10 cellular contexts compared by ENCODE assay signal in the genomic region with DNA sequence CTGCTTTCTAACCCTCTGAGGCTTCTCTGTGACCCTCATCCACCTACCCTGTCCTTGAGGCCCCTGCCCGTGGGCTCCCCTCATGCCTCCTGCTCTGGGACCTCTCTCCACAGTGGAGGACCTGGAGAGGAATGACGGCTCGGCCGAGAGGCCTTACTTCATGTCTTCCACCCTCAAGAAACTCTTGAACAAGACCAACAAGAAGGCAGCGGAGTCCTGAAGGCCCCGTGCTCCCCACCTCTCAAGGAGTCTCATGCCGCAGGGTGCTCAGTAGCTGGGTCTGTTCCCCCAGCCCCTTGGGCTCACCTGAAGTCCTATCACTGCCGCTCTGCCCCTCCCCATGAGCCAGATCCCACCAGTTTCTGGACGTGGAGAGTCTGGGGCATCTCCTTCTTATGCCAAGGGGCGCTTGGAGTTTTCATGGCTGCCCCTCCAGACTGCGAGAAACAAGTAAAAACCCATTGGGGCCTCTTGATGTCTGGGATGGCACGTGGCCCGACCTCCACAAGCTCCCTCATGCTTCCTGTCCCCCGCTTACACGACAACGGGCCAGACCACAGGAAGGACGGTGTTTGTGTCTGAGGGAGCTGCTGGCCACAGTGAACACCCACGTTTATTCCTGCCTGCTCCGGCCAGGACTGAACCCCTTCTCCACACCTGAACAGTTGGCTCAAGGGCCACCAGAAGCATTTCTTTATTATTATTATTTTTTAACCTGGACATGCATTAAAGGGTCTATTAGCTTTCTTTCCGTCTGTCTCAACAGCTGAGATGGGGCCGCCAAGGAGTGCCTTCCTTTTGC. TPM values are rescaled to one million over a fixed set of nuclear protein-coding genes. Genes with fewer than 3 reads are reported as not detected.
DNase-seq lines count a peak whose midpoint lies in the region; ATAC-seq and TF ChIP-seq lines count a peak whose summit lies in the region.
"Had no signal": no experiment of that assay in that cellular context is flagged by ENCODE, and none has a peak within 500 bp of the region (broad histone marks: within the 10 kb centered on the region; RNA-seq: fewer than 3 reads in every experiment).

No MANE protein-coding gene starts in this region.

- no peaks in the 10 kb centered on the region for H3K9me3 ChIP-seq in CD8-positive, alpha-beta T cell (ENCODE audit: low read length)
- no peaks in the 10 kb centered on the region for H3K9me3 ChIP-seq in Peyer's patch
- H3K9me3 ChIP-seq in prostate gland = no peaks in the 10 kb centered on the region
- no peaks in the 10 kb centered on the region for H3K9me3 ChIP-seq in BE2C
- no peaks in the 10 kb centered on the region for H3K9me3 ChIP-seq in PC-3 (ENCODE audit: low read length)

- peak overlapping the region; percentile 92 for H3K27ac Mint-ChIP-seq in CD8-positive, alpha-beta T cell
- H3K27ac Mint-ChIP-seq in effector memory CD8-positive, alpha-beta T cell = peak overlapping the region; percentile 73 to 79

- CTCF ChIA-PET in CD8-positive, alpha-beta T cell (lab: Charles Lee) = interaction anchor here (1.0 to 17.8 kb wide), 26 partner anchors 9 to 164 kb away, joined by 3 to 611 read pairs (median 6); partner anchors contain the start of genes QTRT1 and SLC44A2
- CTCF ChIA-PET in PC-3 (lab: Charles Lee) = interaction anchor here (2.6 kb wide), 1 partner anchor 62 kb away, joined by 90 read pairs; no protein-coding TSS in a partner anchor

- no peak overlapping the region for H3K4me3 ChIP-seq in CD8-positive, alpha-beta T cell (ENCODE audit: low read depth, low read length)
- no peak overlapping the region for H3K4me3 ChIP-seq in Peyer's patch
- no peak overlapping the region for H3K4me3 ChIP-seq in prostate gland
- H3K4me3 ChIP-seq in BE2C (ENCODE audit: low read depth, low read length) = no peak overlapping the region
- H3K4me3 ChIP-seq in PC-3 (ENCODE audit: low read length) = no peak overlapping the region

- intact Hi-C loops in CD8-positive, alpha-beta T cell (cut with DNase I, micrococcal nuclease) = loop anchor here in 1 of 2 experiments (5.0 kb wide), 1 partner anchor 41 kb away; no protein-coding TSS in a partner anchor
- intact Hi-C loops in prostate gland (cut with DNase I) (no loop called here), PC-3 (cut with micrococcal nuclease) (loop anchor here (10.0 kb wide), 1 partner anchor 169 kb away; no protein-coding TSS in a partner anchor), left colon (cut with DNase I, micrococcal nuclease) (loop anchor here (5.0 kb wide), 2 partner anchors 56 to 61 kb away; partner anchors contain the start of gene AP1M2 (in 1 of the 2))

- peaks cover 19% of the 10 kb centered on the region for H3K36me3 ChIP-seq in CD8-positive, alpha-beta T cell (ENCODE audit: insufficient read depth, low read length)
- H3K36me3 ChIP-seq in Peyer's patch = peaks cover 0 to 42% (median 0%) of the 10 kb centered on the region in 3 donors
- no peaks in the 10 kb centered on the region for H3K36me3 ChIP-seq in prostate gland
- no peaks in the 10 kb centered on the region for H3K36me3 ChIP-seq in BE2C
- peaks cover 9% of the 10 kb centered on the region; the same call in 1 of the 2 replicates for H3K36me3 ChIP-seq in PC-3 (ENCODE audit: low read depth, low read length)

- ATAC-seq in CD8-positive, alpha-beta T cell = peak; percentile 30
- ATAC-seq in effector memory CD8-positive, alpha-beta T cell (replicated peaks) = no peak
- no peak for ATAC-seq in PC-3
- ATAC-seq in left colon = no peak

- peak in 3 of 7 experiments; percentile 13 to 38 (median 31) for DNase-seq in CD8-positive, alpha-beta T cell
- DNase-seq in Peyer's patch (peak in 1 of 3 donors; percentile 53), prostate gland (ENCODE audit: low spot score) (no peak), BE2C (no peak), DMS79 treated with DMSO at 0.1 percent for 48 hours (lab: John Stamatoyannopoulos, UW) (no peak), PC-3 (no peak), left colon (no peak)
- DNase-seq in effector memory CD8-positive, alpha-beta T cell = no peak
- DNase-seq: activated CD8-positive, alpha-beta memory T cell treated with anti-CD3 and anti-CD28 coated beads, Interleukin-2, amount 50 U/mL, for 4 hours; NCI-H146 had no signal

- peaks cover 51% of the 10 kb centered on the region for H3K36me3 Mint-ChIP-seq in CD8-positive, alpha-beta T cell
- peaks cover 53% of the 10 kb centered on the region for H3K36me3 Mint-ChIP-seq in effector memory CD8-positive, alpha-beta T cell (ENCODE audit: insufficient read depth)

- H3K4me3 Mint-ChIP-seq in CD8-positive, alpha-beta T cell = peak overlapping the region; percentile 64
- H3K4me3 Mint-ChIP-seq in effector memory CD8-positive, alpha-beta T cell = peak overlapping the region in 1 of 2 donors; percentile 46

- no TSS peak for BruUV-seq in PC-3 (replicated peaks; lab: Mats Ljungman, UMichigan)

- TF ChIP-seq CTCF in CD8-positive, alpha-beta T cell (IDR thresholded peaks at IDR 0.05) = no peak
- TF ChIP-seq CTCF in Peyer's patch (IDR thresholded peaks at IDR 0.05) (no peak), prostate gland (IDR thresholded peaks at IDR 0.05) (no peak), BE2C (IDR thresholded peaks at IDR 0.05; ENCODE audit: low read depth, low read length) (no peak), PC-3 (conservative IDR thresholded peaks at IDR 0.05; ENCODE audit: low read depth, low read length) (no peak)

- no peaks in the 10 kb centered on the region for H4K20me1 ChIP-seq in PC-3 (ENCODE audit: low read length)

- no peaks in the 10 kb centered on the region for H3K79me2 ChIP-seq in PC-3 (ENCODE audit: low read length)

- TF ChIP-seq POLR2A in Peyer's patch (IDR thresholded peaks at IDR 0.05) = no peak
- no peak for TF ChIP-seq POLR2A in prostate gland (IDR thresholded peaks at IDR 0.05)

- WGBS in prostate gland = 38% methylated on average over 21 of the region's 21 CpGs

- H2AFZ ChIP-seq in PC-3 (ENCODE audit: low read length) = no peak overlapping the region

- no peaks in the 10 kb centered on the region for H3K27me3 ChIP-seq in CD8-positive, alpha-beta T cell (ENCODE audit: insufficient read depth, low read length)
- H3K27me3 ChIP-seq in Peyer's patch (no peaks in the 10 kb centered on the region), prostate gland (replicated peaks; ENCODE audit: insufficient read depth) (no peaks in the 10 kb centered on the region), BE2C (no peaks in the 10 kb centered on the region), PC-3 (ENCODE audit: low read length) (no peaks in the 10 kb centered on the region)

- POLR2A ChIA-PET in CD8-positive, alpha-beta T cell (lab: Charles Lee) = interaction anchor here (0.6 to 5.3 kb wide), 10 partner anchors 8 to 138 kb away, joined by 3 to 63 read pairs (median 4); partner anchors contain the start of gene QTRT1
- POLR2A ChIA-PET in PC-3 (lab: Charles Lee; ENCODE audit: unreplicated experiment) = no interaction called here

- H3K4me2 ChIP-seq in PC-3 (ENCODE audit: low read length) = no peak overlapping the region

- H3K27ac ChIP-seq in CD8-positive, alpha-beta T cell (ENCODE audit: low read depth, low read length) = no peak overlapping the region
- peak overlapping the region in 3 of 4 donors; percentile 11 to 31 (median 17) for H3K27ac ChIP-seq in Peyer's patch
- peak overlapping the region; percentile 63 to 65 for H3K27ac ChIP-seq in prostate gland
- no peak overlapping the region for H3K27ac ChIP-seq in PC-3 (ENCODE audit: low read length)

- peaks cover 45% of the 10 kb centered on the region for H3K4me1 Mint-ChIP-seq in CD8-positive, alpha-beta T cell (ENCODE audit: low read depth)
- H3K4me1 Mint-ChIP-seq in effector memory CD8-positive, alpha-beta T cell (ENCODE audit: low read depth in 2 of 2) = peaks cover 8 to 11% of the 10 kb centered on the region in 2 donors

- H3K4me1 ChIP-seq in CD8-positive, alpha-beta T cell (ENCODE audit: insufficient read depth, low read length) = peaks cover 39% of the 10 kb centered on the region
- H3K4me1 ChIP-seq in Peyer's patch (peaks cover 0 to 33% (median 7%) of the 10 kb centered on the region in 4 donors), prostate gland (replicated peaks) (peaks cover 5% of the 10 kb centered on the region), BE2C (peaks cover 4% of the 10 kb centered on the region; the same call in 1 of the 2 replicates), PC-3 (ENCODE audit: insufficient read depth, low read length) (no peaks in the 10 kb centered on the region)

- H3K9ac ChIP-seq in PC-3 (ENCODE audit: low read length) = no peak overlapping the region

- H3K9me3 Mint-ChIP-seq in CD8-positive, alpha-beta T cell = no peaks in the 10 kb centered on the region
- H3K9me3 Mint-ChIP-seq in effector memory CD8-positive, alpha-beta T cell = no peaks in the 10 kb centered on the region

- no peaks in the 10 kb centered on the region for H3K27me3 Mint-ChIP-seq in CD8-positive, alpha-beta T cell (ENCODE audit: low read depth)
- H3K27me3 Mint-ChIP-seq in effector memory CD8-positive, alpha-beta T cell = no peaks in the 10 kb centered on the region

- H3F3A ChIP-seq in PC-3 (ENCODE audit: low read length, unreplicated experiment) = no peaks in the 10 kb centered on the region

- H3K9me2 ChIP-seq in PC-3 (replicated peaks; ENCODE audit: low read length) = no peaks in the 10 kb centered on the region

RNA-seq across cellular contexts. Expression of gene ILF3, which starts 10.8 kb away (rescaled TPM):
- total RNA-seq in CD8-positive, alpha-beta T cell = 100 to 1,000 TPM; 604 to 613 TPM
- 100 to 1,000 TPM in 3 of 4 donors, 10 to 100 TPM in 1; 73.4 to 227 (median 139) TPM for total RNA-seq in Peyer's patch
- 100 to 1,000 TPM; 112 to 192 TPM for total RNA-seq in prostate gland
- 341 TPM for polyA plus RNA-seq in BE2C (2012; ENCODE audit: insufficient read depth, insufficient read length, low read depth)
- total RNA-seq in PC-3 (2014; rRNA removed) = 322 and 441 TPM in 2 replicates
- total RNA-seq in left colon = 100 to 1,000 TPM; 129 to 181 TPM

RNA-seq across cellular contexts. Expression of gene SLC44A2, which starts 18.0 kb away (rescaled TPM):
- total RNA-seq in CD8-positive, alpha-beta T cell = 100 to 1,000 TPM; 175 to 181 TPM
- total RNA-seq in Peyer's patch = 10 to 100 TPM; 24.2 to 81.7 (median 57.6) TPM
- total RNA-seq in prostate gland = 100 to 1,000 TPM in 1 of 2 donors, 10 to 100 TPM in 1; 91.1 to 402 TPM
- 5.8 TPM for polyA plus RNA-seq in BE2C (2012; ENCODE audit: insufficient read depth, insufficient read length, low read depth)
- 63.9 and 87.3 TPM in 2 replicates for total RNA-seq in PC-3 (2014; rRNA removed)
- 100 to 1,000 TPM; 124 to 153 TPM for total RNA-seq in left colon

RNA-seq across cellular contexts. Expression of gene AP1M2, which starts 56.3 kb away (rescaled TPM):
- not detected for total RNA-seq in CD8-positive, alpha-beta T cell
- total RNA-seq in Peyer's patch (100 to 1,000 TPM in 1 of 4 donors, 10 to 100 TPM in 3; 60.2 to 102 (median 82.5) TPM), prostate gland (10 to 100 TPM; 28.1 to 85.8 TPM), PC-3 (2014; rRNA removed) (43.9 and 50.0 TPM in 2 replicates), left colon (100 to 1,000 TPM; 116 to 158 TPM)
- polyA plus RNA-seq in BE2C (2012; ENCODE audit: insufficient read depth, insufficient read length, low read depth) = not detected

RNA-seq across cellular contexts. Expression of gene QTRT1, which starts 57.9 kb away (rescaled TPM):
- total RNA-seq in CD8-positive, alpha-beta T cell = 10 to 100 TPM; 47.3 to 52.1 TPM
- total RNA-seq in Peyer's patch (10 to 100 TPM; 25.9 to 85.0 (median 38.3) TPM), prostate gland (10 to 100 TPM; 45.0 to 49.0 TPM), PC-3 (2014; rRNA removed) (72.7 and 79.7 TPM in 2 replicates), left colon (10 to 100 TPM; 76.9 to 78.6 TPM)
- 169 TPM for polyA plus RNA-seq in BE2C (2012; ENCODE audit: insufficient read depth, insufficient read length, low read depth)

Comparison
In these comparisons a context has a peak if more than half of its experiments do, and no peak if none do; other contexts are left out.
1. H3K27ac ChIP-seq: peak in Peyer's patch (3 of 4) and prostate gland (2 of 2); none in CD8-positive, alpha-beta T cell (single experiment) and PC-3 (single experiment).
2. RNA of gene AP1M2, which starts 56.3 kb away (total RNA-seq): 116 to 158 TPM in left colon, 28.1 to 85.8 TPM in prostate gland, 60.2 to 102 TPM in Peyer's patch and 43.9 to 50.0 TPM in PC-3; not detected in CD8-positive, alpha-beta T cell; every median in the first group is over 10 times any median in the second.